In the genomic region with DNA sequence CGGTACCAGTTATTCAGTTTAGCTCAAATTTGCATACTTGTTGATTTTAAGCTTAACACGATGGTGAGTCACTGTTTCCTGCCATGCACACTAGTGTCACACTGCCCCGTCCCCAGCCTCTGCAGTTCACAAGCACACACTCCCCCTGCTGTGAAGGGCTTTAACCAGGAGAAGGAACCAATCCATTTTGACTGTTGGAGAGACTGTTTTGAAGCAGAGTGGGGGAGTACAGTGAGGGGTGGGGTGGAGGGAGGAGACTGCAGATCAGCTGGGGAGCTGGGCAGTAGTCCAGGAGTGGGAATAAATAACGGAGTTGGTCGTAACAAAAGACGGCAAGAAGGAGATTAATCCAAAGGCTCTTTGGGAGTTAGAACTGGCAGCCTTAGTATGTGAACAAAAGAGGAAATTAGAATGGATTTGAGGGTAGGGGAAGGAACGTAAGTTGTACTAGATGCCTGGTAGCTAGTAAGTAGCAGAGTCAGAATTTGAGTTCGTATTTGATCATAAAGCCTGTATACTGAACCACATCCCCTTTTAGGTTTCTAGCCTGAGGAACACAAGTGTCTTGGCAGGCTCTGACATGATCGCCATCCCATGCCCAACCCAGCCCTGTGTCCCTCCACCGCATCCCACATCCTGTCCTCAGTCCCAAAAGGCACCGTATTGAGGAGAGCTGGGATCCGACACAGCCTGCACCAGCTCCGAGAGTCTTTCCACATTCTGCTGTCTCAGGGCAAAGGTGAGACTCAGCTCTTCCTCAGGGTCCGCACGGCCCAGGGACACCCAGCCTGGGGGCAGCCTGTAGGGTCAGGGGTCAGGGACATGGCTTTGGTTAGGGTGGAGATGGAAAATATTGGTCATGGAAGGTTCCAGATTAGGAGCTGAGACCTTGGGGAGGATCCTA, we compare ENCODE assay signal across 8 cellular contexts. TPM values are rescaled to one million over a fixed set of nuclear protein-coding genes. Genes with fewer than 3 reads are reported as not detected.
DNase-seq lines count a peak whose midpoint lies in the region; ATAC-seq and TF ChIP-seq lines count a peak whose summit lies in the region.

No MANE protein-coding gene starts in this region.

- H3K4me1 ChIP-seq in HAP-1: peaks cover 8% of the 10 kb centered on the region
- no peaks in the 10 kb centered on the region; the same call in 1 of the 2 replicates for H3K4me1 ChIP-seq in SJCRH30
- peaks cover 15% of the 10 kb centered on the region for H3K4me1 ChIP-seq in adipocyte (ENCODE audit: control insufficient read depth, insufficient read depth, low read length)
- H3K4me1 ChIP-seq in right atrium auricular region: peaks cover 0 to 28% of the 10 kb centered on the region in 2 donors

- H3K36me3 ChIP-seq in HAP-1 (replicated peaks): 0 out of 2 replicates have a peak, but pooled peaks cover 3% of the 10 kb centered on the region
- H3K36me3 ChIP-seq in SJCRH30: no peaks in the 10 kb centered on the region
- H3K36me3 ChIP-seq in adipocyte (ENCODE audit: control insufficient read depth, insufficient read depth, low read length, severe bottlenecking): peaks cover 18% of the 10 kb centered on the region
- peaks cover 12% of the 10 kb centered on the region for H3K36me3 ChIP-seq in right atrium auricular region

- H3K27ac ChIP-seq in SJCRH30 (no peak overlapping the region), right atrium auricular region (peak overlapping the region; percentile 84 to 92)

- TF ChIP-seq CTCF in right atrium auricular region (IDR thresholded peaks at IDR 0.05): no peak
- peak; percentile 33 for TF ChIP-seq CTCF in retinal pigment epithelial cell (conservative IDR thresholded peaks at IDR 0.05; ENCODE audit: low read depth, low read length)

- no peak for ATAC-seq in HG03108 (IDR thresholded peaks at IDR 0.05; ENCODE audit: unreplicated experiment)

- H3K9me3 ChIP-seq in HAP-1 (no peaks in the 10 kb centered on the region), SJCRH30 (replicated peaks) (no peaks in the 10 kb centered on the region), adipocyte (ENCODE audit: control insufficient read depth, low read length) (no peaks in the 10 kb centered on the region), right atrium auricular region (no peaks in the 10 kb centered on the region)

- in situ Hi-C loops in HAP-1 (cut with MboI; ENCODE audit: low sequenced_read_pairs): no loop called here

- H3K4me3 ChIP-seq in HAP-1 (peak overlapping the region; percentile 53), SJCRH30 (peak overlapping the region; percentile 64), adipocyte (ENCODE audit: low read length) (peak overlapping the region; percentile 90), right atrium auricular region (peak overlapping the region; percentile 62 to 78), retinal pigment epithelial cell (ENCODE audit: low read length) (peak overlapping the region; percentile 99)

- H3K9ac ChIP-seq in adipocyte (ENCODE audit: low read length): peak overlapping the region; percentile 88

- peak; percentile 65 for DNase-seq in AG20443 (ENCODE audit: low spot score)
- peak; percentile 88 to 91 for DNase-seq in HAP-1 (ENCODE audit: low spot score in 2 of 2)
- DNase-seq in SJCRH30: no peak
- DNase-seq in adipocyte (ENCODE audit: low read depth): peak; percentile 76
- no peak for DNase-seq in right atrium auricular region (ENCODE audit: low spot score)
- DNase-seq in retinal pigment epithelial cell (ENCODE audit: low read depth): peak; percentile 95
- no peak for DNase-seq in NCI-H1092 (lab: John Stamatoyannopoulos, UW)

- H3K27me3 ChIP-seq in HAP-1 (ENCODE audit: low read depth) (no peaks in the 10 kb centered on the region), SJCRH30 (no peaks in the 10 kb centered on the region), adipocyte (replicated peaks; ENCODE audit: control insufficient read depth, insufficient read depth, low read length) (no peaks in the 10 kb centered on the region), right atrium auricular region (no peaks in the 10 kb centered on the region)

RNA-seq across cellular contexts. Expression of a gene that starts 0.9 kb away (rescaled TPM):
- total RNA-seq in SJCRH30 (2014; rRNA removed; shearing (Covaris generic)): 8.1 and 8.7 TPM in 2 replicates
- total RNA-seq in right atrium auricular region: 10 to 100 TPM; 48.8 to 83.1 TPM

RNA-seq across cellular contexts. Expression of a gene that starts 6.4 kb away (rescaled TPM):
- 68.1 and 82.0 TPM in 2 replicates for total RNA-seq in SJCRH30 (2014; rRNA removed; shearing (Covaris generic))
- 10 to 100 TPM; 26.6 to 54.0 TPM for total RNA-seq in right atrium auricular region

RNA-seq across cellular contexts. Expression of a gene that starts 14.8 kb away (rescaled TPM):
- total RNA-seq in SJCRH30 (2014; rRNA removed; shearing (Covaris generic)): 73.7 and 81.4 TPM in 2 replicates
- total RNA-seq in right atrium auricular region: 100 to 1,000 TPM; 142 to 193 TPM

RNA-seq across cellular contexts. Expression of a gene that starts 15.0 kb away (rescaled TPM):
- total RNA-seq in SJCRH30 (2014; rRNA removed; shearing (Covaris generic)): 15.8 and 15.9 TPM in 2 replicates
- total RNA-seq in right atrium auricular region: 10 to 100 TPM in 1 of 2 donors, 1 to 10 TPM in 1; 9.7 to 12.2 TPM

RNA-seq across cellular contexts. Expression of a gene that starts 37.2 kb away (rescaled TPM):
- total RNA-seq in SJCRH30 (2014; rRNA removed; shearing (Covaris generic)): 9.5 and 9.6 TPM in 2 replicates
- total RNA-seq in right atrium auricular region: 10 to 100 TPM in 1 of 2 donors, 1 to 10 TPM in 1; 9.3 to 23.0 TPM

Comparison
In these comparisons a context has a peak if more than half of its experiments do, and no peak if none do; other contexts are left out.
1. DNase-seq: peak in AG20443 (single experiment), HAP-1 (2 of 2), adipocyte (single experiment) and retinal pigment epithelial cell (single experiment); none in SJCRH30 (0 of 2), right atrium auricular region (single experiment) and NCI-H1092 (single experiment).
2. Peak in every context shown above with its lines, with median percentiles within 50 percentile points of each other: H3K4me3 ChIP-seq.